Comparison of ENCODE assay signal across 8 cellular contexts in genomic region chr6:41591859-41592502, GRCh38. TPM values are rescaled to one million over a fixed set of nuclear protein-coding genes. Genes with fewer than 3 reads are reported as not detected.
DNase-seq lines count a peak whose midpoint lies in the region; ATAC-seq and TF ChIP-seq lines count a peak whose summit lies in the region.

No MANE protein-coding gene starts in this region.

- peak; percentile 96 to 98 for TF ChIP-seq RAD21 in liver (IDR thresholded peaks at IDR 0.05)

- POLR2A ChIA-PET in activated CD4-positive, alpha-beta T cell treated with anti-CD3 and anti-CD28 coated beads for 36 hours (lab: Charles Lee), result no interaction called here

- in situ Hi-C loops in GM13976 (cut with MboI; ENCODE audit: low sequenced_read_pairs, unreplicated experiment), result loop anchor here (5.0 kb wide), 1 partner anchor 130 kb away; no protein-coding TSS in a partner anchor

- peaks cover 5% of the 10 kb centered on the region for H3K36me3 Mint-ChIP-seq in activated CD4-positive, alpha-beta T cell treated with anti-CD3 and anti-CD28 coated beads for 36 hours (ENCODE audit: low read depth)

- H3K9ac ChIP-seq in liver (ENCODE audit: low read depth in 1 of 2, low read length in 2 of 2), result no peak overlapping the region

- no peaks in the 10 kb centered on the region for H3K9me3 Mint-ChIP-seq in activated CD4-positive, alpha-beta T cell treated with anti-CD3 and anti-CD28 coated beads for 36 hours (ENCODE audit: low read depth)

- H3K9me3 ChIP-seq in liver (ENCODE audit: control insufficient read depth in 4 of 4, low read length in 3 of 4), result no peaks in the 10 kb centered on the region

- no peaks in the 10 kb centered on the region for H3K27me3 Mint-ChIP-seq in activated CD4-positive, alpha-beta T cell treated with anti-CD3 and anti-CD28 coated beads for 36 hours

- peaks cover 3% of the 10 kb centered on the region for H3K4me1 Mint-ChIP-seq in activated CD4-positive, alpha-beta T cell treated with anti-CD3 and anti-CD28 coated beads for 36 hours

- WGBS in liver, result 9% methylated on average over 7 of the region's 7 CpGs

- H3K4me3 ChIP-seq in liver (ENCODE audit: low read depth in 1 of 3, low read length in 3 of 3), result no peak overlapping the region

- H3K27me3 ChIP-seq in liver (ENCODE audit: control insufficient read depth in 4 of 4, insufficient read depth in 4 of 4, low read length in 3 of 4), result no peaks in the 10 kb centered on the region

- TF ChIP-seq CTCF in GM13976 (IDR thresholded peaks at IDR 0.05; ENCODE audit: borderline replicate concordance, control extremely low read depth, extremely low read depth, insufficient read depth, missing control alignments), result peak; percentile 80
- TF ChIP-seq CTCF in liver (IDR thresholded peaks at IDR 0.05; ENCODE audit: low read depth, low read length, missing input control), result peak; percentile 91

- DNase-seq in A172 (ENCODE audit: low spot score), result peak; percentile 60
- DNase-seq in GM13976 (ENCODE audit: low spot score), result peak; percentile 91
- DNase-seq in NCI-H226, result peak; percentile 24
- peak; percentile 87 for DNase-seq in activated CD4-positive, alpha-beta T cell treated with anti-CD3 and anti-CD28 coated beads for 36 hours
- DNase-seq in cerebellum (ENCODE audit: low spot score), result peak; percentile 77
- DNase-seq in stimulated activated CD4-positive, alpha-beta T cell treated with anti-CD3 and anti-CD28 coated beads, TNF-alpha, amount 100 ng/mL, for 4 hours (ENCODE audit: low read depth in 3 of 3), result peak; percentile 66 to 71 (median 70)

- no peak overlapping the region for H3K4me3 Mint-ChIP-seq in activated CD4-positive, alpha-beta T cell treated with anti-CD3 and anti-CD28 coated beads for 36 hours

- H3K27ac Mint-ChIP-seq in activated CD4-positive, alpha-beta T cell treated with anti-CD3 and anti-CD28 coated beads for 36 hours, result no peak overlapping the region

- H3K36me3 ChIP-seq in liver (ENCODE audit: control insufficient read depth in 4 of 4, insufficient read depth in 3 of 4, low read depth in 1 of 4, low read length in 3 of 4), result peaks cover 4 to 38% (median 18%) of the 10 kb centered on the region in 4 donors

- ATAC-seq in activated CD4-positive, alpha-beta T cell treated with anti-CD3 and anti-CD28 coated beads for 36 hours, result peak; percentile 85
- no peak for ATAC-seq in HG03442 (IDR thresholded peaks at IDR 0.05; ENCODE audit: unreplicated experiment)

- no peaks in the 10 kb centered on the region for H3K4me1 ChIP-seq in liver (ENCODE audit: control insufficient read depth in 4 of 4, insufficient read depth in 4 of 4, low read length in 3 of 4)

- H3K27ac ChIP-seq in liver (ENCODE audit: low read depth in 1 of 2, low read length in 2 of 2), result no peak overlapping the region

- CTCF ChIA-PET in activated CD4-positive, alpha-beta T cell treated with anti-CD3 and anti-CD28 coated beads for 36 hours (lab: Charles Lee), result interaction anchor here (0.6 to 5.4 kb wide), 12 partner anchors 10 to 223 kb away, joined by 3 to 23 read pairs (median 3); no protein-coding TSS in a partner anchor

- intact Hi-C loops in activated CD4-positive, alpha-beta T cell treated with anti-CD3 and anti-CD28 coated beads for 36 hours (cut with DNase I, micrococcal nuclease), result loop anchor here (1.0 to 5.0 kb wide), 5 partner anchors 85 to 223 kb away; no protein-coding TSS in a partner anchor

TF ChIP-seq in liver, 16 proteins besides CTCF, POLR2A, EP300 and RAD21:
- TF ChIP-seq EGR1 (IDR thresholded peaks at IDR 0.05; ENCODE audit: low read depth in 2 of 2), result no peak
- TF ChIP-seq REST (IDR thresholded peaks at IDR 0.05), result no peak
- no peak for TF ChIP-seq TAF1 (conservative IDR thresholded peaks at IDR 0.05)
- no peak for TF ChIP-seq HNF4G (IDR thresholded peaks at IDR 0.05)
- TF ChIP-seq ATF3 (IDR thresholded peaks at IDR 0.05), result no peak
- TF ChIP-seq FOXA2 (IDR thresholded peaks at IDR 0.05), result no peak
- no peak for TF ChIP-seq SP1 (IDR thresholded peaks at IDR 0.05)
- no peak for TF ChIP-seq YY1 (IDR thresholded peaks at IDR 0.05)
- TF ChIP-seq NR2F2 (IDR thresholded peaks at IDR 0.05), result no peak
- TF ChIP-seq GABPA (IDR thresholded peaks at IDR 0.05 in 1 of 2, conservative IDR thresholded peaks at IDR 0.05 in 1 of 2), result no peak
- no peak for TF ChIP-seq HNF4A (conservative IDR thresholded peaks at IDR 0.05)
- no peak for TF ChIP-seq RXRA (IDR thresholded peaks at IDR 0.05)
- no peak for TF ChIP-seq FOXA1 (IDR thresholded peaks at IDR 0.05)
- TF ChIP-seq JUND (IDR thresholded peaks at IDR 0.05), result no peak
- no peak for TF ChIP-seq ZBTB33 (IDR thresholded peaks at IDR 0.05)
- no peak for TF ChIP-seq MAX (IDR thresholded peaks at IDR 0.05)

RNA-seq across cellular contexts. Expression of gene FOXP4, which starts 45.8 kb away (rescaled TPM):
- 3.9 and 5.4 TPM in 2 replicates for total RNA-seq in A172 (2014; rRNA removed; shearing (Covaris generic))
- total RNA-seq in activated CD4-positive, alpha-beta T cell treated with anti-CD3 and anti-CD28 coated beads for 36 hours, result 10 to 100 TPM; 11.1 to 13.8 TPM
- total RNA-seq in cerebellum (9.2 TPM), liver (1 to 10 TPM; 3.7 to 4.9 TPM)
- 10 to 100 TPM in 1 of 2 donors, 1 to 10 TPM in 1; 2.5 to 16.0 TPM for polyA plus RNA-seq in liver

RNA-seq across cellular contexts. Expression of gene MDFI, which starts 46.3 kb away (rescaled TPM):
- not detected in 2 replicates for total RNA-seq in A172 (2014; rRNA removed; shearing (Covaris generic))
- not detected for total RNA-seq in activated CD4-positive, alpha-beta T cell treated with anti-CD3 and anti-CD28 coated beads for 36 hours
- 51.2 TPM for total RNA-seq in cerebellum
- 1 to 10 TPM in 1 of 2 donors, under 1 TPM in 1; 0.50 to 2.8 TPM for total RNA-seq in liver
- under 1 TPM in 1 of 2 donors, not detected in 1; 0.24 TPM for polyA plus RNA-seq in liver

Comparison
In these comparisons a context has a peak if more than half of its experiments do, and no peak if none do; other contexts are left out.
1. DNase-seq: peak in every context shown above with its lines; median percentile 91 in GM13976; 87 in activated CD4-positive, alpha-beta T cell treated with anti-CD3 and anti-CD28 coated beads for 36 hours; 77 in cerebellum; 70 in stimulated activated CD4-positive, alpha-beta T cell treated with anti-CD3 and anti-CD28 coated beads, TNF-alpha, amount 100 ng/mL, for 4 hours; 60 in A172; 24 in NCI-H226.
2. RNA of gene MDFI, which starts 46.3 kb away (total RNA-seq): 51.2 TPM in cerebellum (single experiment); 0.50 to 2.8 TPM in liver, not detected in A172 and not detected in activated CD4-positive, alpha-beta T cell treated with anti-CD3 and anti-CD28 coated beads for 36 hours; every median in the first group is over 10 times any median in the second.